ENCODE assay signal across 12 cellular contexts in genomic region chr10:63671317-63671937, GRCh38.
DNase-seq lines count a peak whose midpoint lies in the region; ATAC-seq, FAIRE-seq and TF ChIP-seq lines count a peak whose summit lies in the region.
"Had no signal": no experiment of that assay in that cellular context is flagged by ENCODE, and none has a peak within 500 bp of the region (broad histone marks: within the 10 kb centered on the region; RNA-seq: fewer than 3 reads in every experiment).

No MANE protein-coding gene starts in this region.

- BruUV-seq in HepG2 (replicated peaks; lab: Mats Ljungman, UMichigan): no TSS peak

- no peak for TF ChIP-seq POLR2A in HepG2 (IDR thresholded peaks at IDR 0.05; ENCODE audit: insufficient read depth in 1 of 2, low read depth in 2 of 2, low read length in 2 of 2)
- no peak for TF ChIP-seq POLR2A in right lobe of liver (IDR thresholded peaks at IDR 0.05)

- no peak for TF ChIP-seq CTCF in liver (IDR thresholded peaks at IDR 0.05; ENCODE audit: low read depth, low read length, missing input control)
- no peak for TF ChIP-seq CTCF in HepG2 (CRISPR knock-in tag; IDR thresholded peaks at IDR 0.05)
- no peak for TF ChIP-seq CTCF in right lobe of liver (IDR thresholded peaks at IDR 0.05)

- TF ChIP-seq RAD21 in liver (IDR thresholded peaks at IDR 0.05) (no peak), HepG2 (CRISPR knock-in tag; IDR thresholded peaks at IDR 0.05) (no peak)

- H3K79me2 ChIP-seq in HepG2 (ENCODE audit: insufficient read depth, low read length): no peaks in the 10 kb centered on the region

- WGBS in liver: 53% methylated on average over 2 of the region's 2 CpGs
- 15% methylated on average over 2 of the region's 2 CpGs for WGBS in HepG2 (ENCODE audit: low lambda C conversion rate)
- 38% methylated on average over 2 of the region's 2 CpGs for WGBS in right lobe of liver (ENCODE audit: insufficient coverage, low coverage, low lambda C conversion rate, missing lambda C conversion rate)
- 19 to 21% methylated on average over 2 of the region's 2 CpGs for WGBS in aorta, 2 donors

- POLR2A ChIA-PET in HepG2 (lab: Yijun Ruan, JAX): no interaction called here

- no peaks in the 10 kb centered on the region for H4K20me1 ChIP-seq in HepG2 (ENCODE audit: insufficient read depth, low read length)

- H3K9me3 ChIP-seq in liver (ENCODE audit: control insufficient read depth in 4 of 4, low read length in 3 of 4) (no peaks in the 10 kb centered on the region), HepG2 (ENCODE audit: low read length) (no peaks in the 10 kb centered on the region), right lobe of liver (no peaks in the 10 kb centered on the region), aorta (ENCODE audit: control insufficient read depth, low read length) (no peaks in the 10 kb centered on the region)

- no peak for ATAC-seq in HepG2
- peak; percentile 18 to 43 (median 36) for ATAC-seq in right lobe of liver
- peak; percentile 21 for ATAC-seq in aorta (ENCODE audit: low FRiP score)
- ATAC-seq: K562 had no signal

- H3K27me3 ChIP-seq in liver (ENCODE audit: control insufficient read depth in 4 of 4, insufficient read depth in 4 of 4, low read length in 3 of 4): no peaks in the 10 kb centered on the region
- no peaks in the 10 kb centered on the region for H3K27me3 ChIP-seq in HepG2 (ENCODE audit: control insufficient read depth in 1 of 2, insufficient read depth in 2 of 2, low read length in 2 of 2)
- no peaks in the 10 kb centered on the region for H3K27me3 ChIP-seq in right lobe of liver
- H3K27me3 ChIP-seq in aorta (ENCODE audit: control insufficient read depth in 1 of 2, insufficient read depth in 2 of 2, low read length in 1 of 2): no peaks in the 10 kb centered on the region

- H3K27ac ChIP-seq in liver (ENCODE audit: low read depth in 1 of 2, low read length in 2 of 2) (peak overlapping the region; percentile 18 to 35), HepG2 (ENCODE audit: extremely low read length, insufficient read depth, low read length) (no peak overlapping the region), right lobe of liver (peak overlapping the region in 2 of 3 donors; percentile 15 to 27), aorta (ENCODE audit: low read depth in 1 of 2, low read length in 2 of 2) (no peak overlapping the region)

- DNase-seq in HepG2 (ENCODE audit: low spot score): no peak
- DNase-seq in brain pericyte (ENCODE audit: low read depth, low spot score): peak; percentile 86
- no peak for DNase-seq in right lobe of liver
- no peak for DNase-seq in aorta
- DNase-seq in ACHN: no peak
- no peak for DNase-seq in activated CD4-positive, alpha-beta T cell treated with anti-CD3 and anti-CD28 coated beads for 48 hours
- no peak for DNase-seq in posterior cingulate gyrus
- DNase-seq: activated naive CD8-positive, alpha-beta T cell treated with anti-CD3 and anti-CD28 coated beads for 36 hours; CD4-positive, CD25-positive, alpha-beta regulatory T cell had no signal

- H3K4me1 ChIP-seq in liver (ENCODE audit: control insufficient read depth in 4 of 4, insufficient read depth in 4 of 4, low read length in 3 of 4): peaks cover 1 to 13% (median 5%) of the 10 kb centered on the region in 4 donors
- no peaks in the 10 kb centered on the region for H3K4me1 ChIP-seq in HepG2 (ENCODE audit: insufficient read depth, low read length)
- H3K4me1 ChIP-seq in right lobe of liver: peaks cover 0 to 10% (median 3%) of the 10 kb centered on the region in 4 donors
- H3K4me1 ChIP-seq in aorta (ENCODE audit: control insufficient read depth in 1 of 2, insufficient read depth in 2 of 2, low read length in 2 of 2): peaks cover 0 to 5% of the 10 kb centered on the region in 2 donors

- CTCF ChIA-PET in HepG2 (lab: Yijun Ruan, JAX; ENCODE audit: low intra/inter-chr PET ratio, low total read pairs): no interaction called here

- H3K9ac ChIP-seq in liver (ENCODE audit: low read depth in 1 of 2, low read length in 2 of 2) (no peak overlapping the region), HepG2 (ENCODE audit: insufficient read depth, low read depth, low read length) (no peak overlapping the region)

- no peaks in the 10 kb centered on the region for H3K36me3 ChIP-seq in liver (ENCODE audit: control insufficient read depth in 4 of 4, insufficient read depth in 3 of 4, low read depth in 1 of 4, low read length in 3 of 4)
- H3K36me3 ChIP-seq in HepG2 (replicated peaks in 1 of 2; ENCODE audit: control insufficient read depth in 1 of 2, insufficient read depth in 2 of 2, low read length in 2 of 2): no peaks in the 10 kb centered on the region
- H3K36me3 ChIP-seq in right lobe of liver: no peaks in the 10 kb centered on the region
- no peaks in the 10 kb centered on the region for H3K36me3 ChIP-seq in aorta (ENCODE audit: control insufficient read depth in 1 of 2, insufficient read depth in 2 of 2, low read length in 1 of 2)

- no peak overlapping the region for H3K4me2 ChIP-seq in HepG2 (ENCODE audit: low read depth, low read length)

- intact Hi-C loops in HepG2 (cut with micrococcal nuclease; ENCODE audit: unreplicated experiment): loop anchor here (1.0 kb wide), 1 partner anchor 13 kb away; no protein-coding TSS in a partner anchor
- intact Hi-C loops in right lobe of liver (cut with DNase I): no loop called here
- intact Hi-C loops in aorta (cut with DNase I): no loop called here
- intact Hi-C loops in posterior cingulate gyrus (cut with DNase I): no loop called here

- H3K4me3 ChIP-seq in liver (ENCODE audit: low read depth in 1 of 3, low read length in 3 of 3) (no peak overlapping the region), HepG2 (replicated peaks in 1 of 3; ENCODE audit: insufficient read depth in 1 of 3, low read depth in 2 of 3, low read length in 3 of 3) (no peak overlapping the region), right lobe of liver (no peak overlapping the region), aorta (ENCODE audit: low read length in 2 of 2) (no peak overlapping the region)
- H3K4me3 ChIP-seq: K562 had no signal

- in situ Hi-C loops in HepG2 (cut with HindIII; ENCODE audit: extremely low pct_ligation_motif_present, low pct_unique_long_range_greater_than_20kb) (no loop called here), ACHN (cut with HindIII; ENCODE audit: low pct_ligation_motif_present, low pct_unique_long_range_greater_than_20kb, low sequenced_read_pairs) (no loop called here)

- no peak for FAIRE-seq in HepG2 (lab: Jason Lieb, UNC)
- FAIRE-seq: K562, keratinocyte had no signal

- TF ChIP-seq EP300 in HepG2 (IDR thresholded peaks at IDR 0.05; ENCODE audit: low read depth in 2 of 2, low read length in 2 of 2): no peak
- TF ChIP-seq EP300 in HepG2 (CRISPR knock-in tag; IDR thresholded peaks at IDR 0.05; ENCODE audit: borderline replicate concordance): no peak

- H2AFZ ChIP-seq in HepG2 (ENCODE audit: low read length): no peak overlapping the region

TF ChIP-seq in liver, 16 proteins besides CTCF, POLR2A, EP300 and RAD21:
- TF ChIP-seq YY1 (IDR thresholded peaks at IDR 0.05) (no peak), GABPA (IDR thresholded peaks at IDR 0.05 in 1 of 2, conservative IDR thresholded peaks at IDR 0.05 in 1 of 2) (no peak), ZBTB33 (IDR thresholded peaks at IDR 0.05) (no peak), NR2F2 (IDR thresholded peaks at IDR 0.05) (no peak), SP1 (IDR thresholded peaks at IDR 0.05) (no peak)

TF ChIP-seq in HepG2, 621 proteins besides CTCF, POLR2A, EP300 and RAD21 (continues in another document):
- TF ChIP-seq NPAS2 (CRISPR knock-in tag; IDR thresholded peaks at IDR 0.05; ENCODE audit: borderline replicate concordance) (no peak), SNAPC4 (CRISPR knock-in tag; IDR thresholded peaks at IDR 0.05) (no peak), ZNF773 (CRISPR knock-in tag; IDR thresholded peaks at IDR 0.05; ENCODE audit: borderline replicate concordance) (no peak), FOSL1 (CRISPR knock-in tag; IDR thresholded peaks at IDR 0.05; ENCODE audit: borderline replicate concordance) (no peak)

Comparison
In these comparisons a context has a peak if more than half of its experiments do, and no peak if none do; other contexts are left out.
1. H3K27ac ChIP-seq: peak in liver (2 of 2) and right lobe of liver (2 of 3); none in HepG2 (single experiment) and aorta (0 of 2).